Comparison of ENCODE assay signal across 1 cellular context in genomic region chr11:119030329-119031047, GRCh38.
A peak's percentile ranks its signal among the peaks of the same experiment; 100 is the strongest.
TF ChIP-seq lines count a peak whose summit lies in the region.

TSS of gene SLC37A4 (minus strand) at chr11:119030877.

TF ChIP-seq in HepG2, 621 proteins besides CTCF, POLR2A, EP300 and RAD21 (continued from another document and continues in another):
- TF ChIP-seq ZNF609 (CRISPR knock-in tag; IDR thresholded peaks at IDR 0.05; ENCODE audit: borderline replicate concordance) (peak; percentile 67), ZNF546 (CRISPR knock-in tag; conservative IDR thresholded peaks at IDR 0.05) (0 out of 2 replicates have a peak, but pooled peaks have one; percentile 51), PCBP2 (optimal IDR thresholded peaks at IDR 0.05; ENCODE audit: low read depth, low read length, poor library complexity, severe bottlenecking) (no peak), PATZ1 (CRISPR knock-in tag; IDR thresholded peaks at IDR 0.05) (peak; percentile 73), KLF15 (CRISPR knock-in tag; IDR thresholded peaks at IDR 0.05; ENCODE audit: borderline replicate concordance) (peak; percentile 69; the same call in 1 of the 2 replicates), NFAT5 (CRISPR knock-in tag; IDR thresholded peaks at IDR 0.05) (peak; percentile 77; the same call in 1 of the 2 replicates), FOSL1 (CRISPR knock-in tag; IDR thresholded peaks at IDR 0.05; ENCODE audit: borderline replicate concordance) (no peak), NKX3-1 (CRISPR knock-in tag; IDR thresholded peaks at IDR 0.05) (peak; percentile 74; the same call in 1 of the 2 replicates), HNF4G (IDR thresholded peaks at IDR 0.05; ENCODE audit: borderline replicate concordance, low read depth, low read length) (no peak), HNF4G (CRISPR knock-in tag; IDR thresholded peaks at IDR 0.05; ENCODE audit: borderline replicate concordance, low read depth) (no peak; the same call in 1 of the 2 replicates), TBX3 (IDR thresholded peaks at IDR 0.05; ENCODE audit: borderline replicate concordance) (no peak), ZNF264 (CRISPR knock-in tag; IDR thresholded peaks at IDR 0.05) (peak; percentile 91), ATF7-NPFF (CRISPR knock-in tag; IDR thresholded peaks at IDR 0.05; ENCODE audit: low read depth) (peak; percentile 94), ZNF674 (CRISPR knock-in tag; IDR thresholded peaks at IDR 0.05; ENCODE audit: low read depth) (0 out of 2 replicates have a peak, but pooled peaks have one; percentile 56), RFX1 (IDR thresholded peaks at IDR 0.05) (no peak), MIXL1 (CRISPR knock-in tag; IDR thresholded peaks at IDR 0.05) (peak; percentile 70; the same call in 1 of the 2 replicates), AKAP8 (CRISPR knock-in tag; IDR thresholded peaks at IDR 0.05) (no peak; the same call in 1 of the 2 replicates), HIC2 (CRISPR knock-in tag; IDR thresholded peaks at IDR 0.05; ENCODE audit: low read depth) (no peak), HOXA9 (CRISPR knock-in tag; IDR thresholded peaks at IDR 0.05; ENCODE audit: borderline replicate concordance) (no peak), ZSCAN20 (CRISPR knock-in tag; IDR thresholded peaks at IDR 0.05; ENCODE audit: borderline replicate concordance) (peak; percentile 45), ZBTB7A (CRISPR knock-in tag; IDR thresholded peaks at IDR 0.05) (peak; percentile 73), SALL2 (CRISPR knock-in tag; IDR thresholded peaks at IDR 0.05) (peak; percentile 80; the same call in 1 of the 2 replicates), CHD2 (IDR thresholded peaks at IDR 0.05; ENCODE audit: low read depth, low read length) (no peak), ZNF513 (CRISPR knock-in tag; conservative IDR thresholded peaks at IDR 0.05) (no peak), JARID2 (CRISPR knock-in tag; IDR thresholded peaks at IDR 0.05; ENCODE audit: insufficient replicate concordance) (no peak), AGO1 (IDR thresholded peaks at IDR 0.05; ENCODE audit: low read depth, low read length, poor library complexity, severe bottlenecking) (no peak), NFIB (CRISPR knock-in tag; IDR thresholded peaks at IDR 0.05; ENCODE audit: borderline replicate concordance) (no peak)
- TF ChIP-seq, protein P1, sequence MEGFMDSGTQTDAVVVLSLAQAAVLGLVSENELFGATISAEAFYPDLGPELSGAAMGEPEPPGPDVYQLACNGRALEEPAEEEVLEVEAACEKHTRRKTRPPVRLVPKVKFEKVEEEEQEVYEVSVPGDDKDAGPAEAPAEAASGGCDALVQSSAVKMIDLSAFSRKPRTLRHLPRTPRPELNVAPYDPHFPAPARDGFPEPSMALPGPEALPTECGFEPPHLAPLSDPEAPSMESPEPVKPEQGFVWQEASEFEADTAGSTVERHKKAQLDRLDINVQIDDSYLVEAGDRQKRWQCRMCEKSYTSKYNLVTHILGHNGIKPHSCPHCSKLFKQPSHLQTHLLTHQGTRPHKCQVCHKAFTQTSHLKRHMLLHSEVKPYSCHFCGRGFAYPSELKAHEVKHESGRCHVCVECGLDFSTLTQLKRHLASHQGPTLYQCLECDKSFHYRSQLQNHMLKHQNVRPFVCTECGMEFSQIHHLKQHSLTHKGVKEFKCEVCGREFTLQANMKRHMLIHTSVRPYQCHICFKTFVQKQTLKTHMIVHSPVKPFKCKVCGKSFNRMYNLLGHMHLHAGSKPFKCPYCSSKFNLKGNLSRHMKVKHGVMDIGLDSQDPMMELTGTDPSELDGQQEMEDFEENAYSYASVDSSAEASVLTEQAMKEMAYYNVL (CRISPR knock-in tag; IDR thresholded peaks at IDR 0.05; ENCODE audit: borderline replicate concordance), result peak; percentile 39; the same call in 1 of the 2 replicates
- TF ChIP-seq, protein P2, sequence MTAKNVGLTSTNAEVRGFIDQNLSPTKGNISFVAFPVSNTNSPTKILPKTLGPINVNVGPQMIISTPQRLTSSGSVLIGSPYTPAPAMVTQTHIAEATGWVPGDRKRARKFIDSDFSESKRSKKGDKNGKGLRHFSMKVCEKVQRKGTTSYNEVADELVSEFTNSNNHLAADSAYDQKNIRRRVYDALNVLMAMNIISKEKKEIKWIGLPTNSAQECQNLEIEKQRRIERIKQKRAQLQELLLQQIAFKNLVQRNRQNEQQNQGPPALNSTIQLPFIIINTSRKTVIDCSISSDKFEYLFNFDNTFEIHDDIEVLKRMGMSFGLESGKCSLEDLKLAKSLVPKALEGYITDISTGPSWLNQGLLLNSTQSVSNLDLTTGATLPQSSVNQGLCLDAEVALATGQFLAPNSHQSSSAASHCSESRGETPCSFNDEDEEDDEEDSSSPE (CRISPR knock-in tag; IDR thresholded peaks at IDR 0.05), result peak; percentile 97
- TF ChIP-seq, protein P3, sequence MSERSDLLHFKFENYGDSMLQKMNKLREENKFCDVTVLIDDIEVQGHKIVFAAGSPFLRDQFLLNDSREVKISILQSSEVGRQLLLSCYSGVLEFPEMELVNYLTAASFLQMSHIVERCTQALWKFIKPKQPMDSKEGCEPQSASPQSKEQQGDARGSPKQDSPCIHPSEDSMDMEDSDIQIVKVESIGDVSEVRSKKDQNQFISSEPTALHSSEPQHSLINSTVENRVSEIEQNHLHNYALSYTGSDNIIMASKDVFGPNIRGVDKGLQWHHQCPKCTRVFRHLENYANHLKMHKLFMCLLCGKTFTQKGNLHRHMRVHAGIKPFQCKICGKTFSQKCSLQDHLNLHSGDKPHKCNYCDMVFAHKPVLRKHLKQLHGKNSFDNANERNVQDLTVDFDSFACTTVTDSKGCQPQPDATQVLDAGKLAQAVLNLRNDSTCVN (CRISPR knock-in tag; IDR thresholded peaks at IDR 0.05; ENCODE audit: borderline replicate concordance), result no peak; the same call in 1 of the 2 replicates
- TF ChIP-seq, protein P4, sequence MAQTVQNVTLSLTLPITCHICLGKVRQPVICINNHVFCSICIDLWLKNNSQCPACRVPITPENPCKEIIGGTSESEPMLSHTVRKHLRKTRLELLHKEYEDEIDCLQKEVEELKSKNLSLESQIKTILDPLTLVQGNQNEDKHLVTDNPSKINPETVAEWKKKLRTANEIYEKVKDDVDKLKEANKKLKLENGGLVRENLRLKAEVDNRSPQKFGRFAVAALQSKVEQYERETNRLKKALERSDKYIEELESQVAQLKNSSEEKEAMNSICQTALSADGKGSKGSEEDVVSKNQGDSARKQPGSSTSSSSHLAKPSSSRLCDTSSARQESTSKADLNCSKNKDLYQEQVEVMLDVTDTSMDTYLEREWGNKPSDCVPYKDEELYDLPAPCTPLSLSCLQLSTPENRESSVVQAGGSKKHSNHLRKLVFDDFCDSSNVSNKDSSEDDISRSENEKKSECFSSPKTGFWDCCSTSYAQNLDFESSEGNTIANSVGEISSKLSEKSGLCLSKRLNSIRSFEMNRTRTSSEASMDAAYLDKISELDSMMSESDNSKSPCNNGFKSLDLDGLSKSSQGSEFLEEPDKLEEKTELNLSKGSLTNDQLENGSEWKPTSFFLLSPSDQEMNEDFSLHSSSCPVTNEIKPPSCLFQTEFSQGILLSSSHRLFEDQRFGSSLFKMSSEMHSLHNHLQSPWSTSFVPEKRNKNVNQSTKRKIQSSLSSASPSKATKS (CRISPR knock-in tag; IDR thresholded peaks at IDR 0.05), result no peak
